30 cellular contexts compared by ENCODE assay signal in the genomic region with DNA sequence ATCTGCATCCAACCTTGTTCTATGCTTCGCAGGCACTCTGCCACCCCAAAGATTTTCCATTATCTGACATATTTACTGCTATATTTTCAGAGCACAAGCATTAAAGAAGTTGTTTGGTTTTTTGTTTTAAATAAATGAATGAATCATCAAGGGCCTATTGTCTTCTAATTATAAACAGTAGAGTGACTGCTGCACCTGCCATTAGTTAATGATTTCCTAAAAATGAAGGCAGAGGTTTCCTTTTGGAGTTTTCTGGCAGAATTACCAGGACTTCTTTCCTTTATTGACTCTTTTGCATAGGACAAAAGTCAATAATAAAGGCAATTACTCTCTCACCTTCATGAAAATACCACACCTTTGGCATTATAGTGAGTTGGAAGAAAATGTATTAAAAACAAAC.
"Had no signal": no experiment of that assay in that cellular context is flagged by ENCODE, and none has a peak within 500 bp of the region (broad histone marks: within the 10 kb centered on the region; RNA-seq: fewer than 3 reads in every experiment).

No MANE protein-coding gene starts in this region.

- H3K27ac ChIP-seq: breast epithelium, SJCRH30 had no signal

- H3K4me1 Mint-ChIP-seq: activated CD4-positive, alpha-beta T cell treated with anti-CD3 and anti-CD28 coated beads, Interleukin-2, amount 10 ng/mL, durations not matched to agents 24 days and 14 days; activated CD8-positive, alpha-beta memory T cell treated with anti-CD3 and anti-CD28 coated beads, Interleukin-2, amount 10 ng/mL, durations not matched to agents 7 days and 5 days; activated naive CD4-positive, alpha-beta T cell treated with anti-CD3 and anti-CD28 coated beads, Interleukin-2, amount 50 U/mL, for 24 hours had no signal

- ATAC-seq: activated CD8-positive, alpha-beta memory T cell treated with anti-CD3 and anti-CD28 coated beads, Interleukin-2, amount 10 ng/mL, durations not matched to agents 7 days and 5 days; Panc1; Right ventricle myocardium inferior; WTC11 had no signal

- DNase-seq: activated CD4-positive, alpha-beta T cell treated with anti-CD3 and anti-CD28 coated beads for 1 hour; activated CD4-positive, alpha-beta T cell treated with anti-CD3 and anti-CD28 coated beads, Interleukin-2, amount 10 ng/mL, durations not matched to agents 24 days and 14 days; activated CD4-positive, alpha-beta T cell treated with anti-CD3 and anti-CD28 coated beads, Interleukin-2, amount 50 U/mL, for 48 hours; activated CD8-positive, alpha-beta memory T cell treated with anti-CD3 and anti-CD28 coated beads, Interleukin-2, amount 10 ng/mL, durations not matched to agents 7 days and 5 days; activated effector memory CD4-positive, alpha-beta T cell treated with Interleukin-2 at 50 U/mL for 16 hours; activated naive CD4-positive, alpha-beta T cell; activated T-cell treated with anti-CD3 and anti-CD28 coated beads, Interleukin-2, amount 50 U/mL, for 24 hours; aorta; caudate nucleus; Kasumi-1; NCI-H1105 treated with DMSO at 0.1 percent for 48 hours; NCI-H146; NCI-H187 treated with DMSO at 0.1 percent for 48 hours; NCI-H2081 treated with DMSO at 0.1 percent for 48 hours; NCI-H2227 treated with DMSO at 0.1 percent for 48 hours; NCI-H446 treated with DMSO at 0.1 percent for 48 hours; NCI-H524 treated with DMSO at 0.1 percent for 48 hours; NK-92 treated with Interleukin-12 subunit alpha and Interleukin-12 subunit beta, amount 100 ng/mL, for 24 hours; OCI-M1; RPMI8226; SJCRH30; SK-N-SH; SW 1271 had no signal

- H3K27me3 ChIP-seq: breast epithelium, SJCRH30 had no signal

- H3K4me3 Mint-ChIP-seq: activated CD4-positive, alpha-beta T cell treated with anti-CD3 and anti-CD28 coated beads, Interleukin-2, amount 10 ng/mL, durations not matched to agents 24 days and 14 days; activated CD8-positive, alpha-beta memory T cell treated with anti-CD3 and anti-CD28 coated beads, Interleukin-2, amount 10 ng/mL, durations not matched to agents 7 days and 5 days; activated naive CD4-positive, alpha-beta T cell treated with anti-CD3 and anti-CD28 coated beads, Interleukin-2, amount 50 U/mL, for 24 hours; activated T-cell treated with anti-CD3 and anti-CD28 coated beads, Interleukin-2, amount 50 U/mL, for 24 hours; activated T-helper 1 cell treated with anti-CD3 and anti-CD28 coated beads, Interleukin-12 subunit alpha, Interleukin-12 subunit beta, Interleukin-2, Interleukin-4 antibody, amounts not matched to agents 30 ng/mL and 10 ng/mL and 1 ng/mL, durations not matched to agents 14 hours and 24 hours and 36 hours; T-helper 1 cell treated with Interleukin-12 subunit alpha and Interleukin-12 subunit beta and Interleukin-4 antibody, amounts not matched to agents 30 μg/mL and 1 μg/mL, for 36 hours; WTC11 had no signal

- H3K9me3 ChIP-seq: SJCRH30 had no signal

- H3K27ac Mint-ChIP-seq: activated CD4-positive, alpha-beta T cell treated with anti-CD3 and anti-CD28 coated beads, Interleukin-2, amount 10 ng/mL, durations not matched to agents 24 days and 14 days; activated CD8-positive, alpha-beta memory T cell treated with anti-CD3 and anti-CD28 coated beads, Interleukin-2, amount 10 ng/mL, durations not matched to agents 7 days and 5 days; activated naive CD4-positive, alpha-beta T cell treated with anti-CD3 and anti-CD28 coated beads, Interleukin-2, amount 50 U/mL, for 24 hours; activated T-cell treated with anti-CD3 and anti-CD28 coated beads, Interleukin-2, amount 50 U/mL, for 24 hours; activated T-helper 1 cell treated with anti-CD3 and anti-CD28 coated beads, Interleukin-12 subunit alpha, Interleukin-12 subunit beta, Interleukin-2, Interleukin-4 antibody, amounts not matched to agents 30 ng/mL and 10 ng/mL and 1 ng/mL, durations not matched to agents 14 hours and 24 hours and 36 hours; T-helper 1 cell treated with Interleukin-12 subunit alpha and Interleukin-12 subunit beta and Interleukin-4 antibody, amounts not matched to agents 30 μg/mL and 1 μg/mL, for 36 hours; WTC11 had no signal

- H3K4me3 ChIP-seq: breast epithelium, SJCRH30 had no signal

- H3K27me3 Mint-ChIP-seq: activated CD4-positive, alpha-beta T cell treated with anti-CD3 and anti-CD28 coated beads, Interleukin-2, amount 10 ng/mL, durations not matched to agents 24 days and 14 days; activated CD8-positive, alpha-beta memory T cell treated with anti-CD3 and anti-CD28 coated beads, Interleukin-2, amount 10 ng/mL, durations not matched to agents 7 days and 5 days; activated naive CD4-positive, alpha-beta T cell treated with anti-CD3 and anti-CD28 coated beads, Interleukin-2, amount 50 U/mL, for 24 hours; activated T-cell treated with anti-CD3 and anti-CD28 coated beads, Interleukin-2, amount 50 U/mL, for 24 hours had no signal

- H3K36me3 ChIP-seq: breast epithelium, SJCRH30 had no signal

- H3K4me1 ChIP-seq: breast epithelium, SJCRH30 had no signal
